In the genomic region with DNA sequence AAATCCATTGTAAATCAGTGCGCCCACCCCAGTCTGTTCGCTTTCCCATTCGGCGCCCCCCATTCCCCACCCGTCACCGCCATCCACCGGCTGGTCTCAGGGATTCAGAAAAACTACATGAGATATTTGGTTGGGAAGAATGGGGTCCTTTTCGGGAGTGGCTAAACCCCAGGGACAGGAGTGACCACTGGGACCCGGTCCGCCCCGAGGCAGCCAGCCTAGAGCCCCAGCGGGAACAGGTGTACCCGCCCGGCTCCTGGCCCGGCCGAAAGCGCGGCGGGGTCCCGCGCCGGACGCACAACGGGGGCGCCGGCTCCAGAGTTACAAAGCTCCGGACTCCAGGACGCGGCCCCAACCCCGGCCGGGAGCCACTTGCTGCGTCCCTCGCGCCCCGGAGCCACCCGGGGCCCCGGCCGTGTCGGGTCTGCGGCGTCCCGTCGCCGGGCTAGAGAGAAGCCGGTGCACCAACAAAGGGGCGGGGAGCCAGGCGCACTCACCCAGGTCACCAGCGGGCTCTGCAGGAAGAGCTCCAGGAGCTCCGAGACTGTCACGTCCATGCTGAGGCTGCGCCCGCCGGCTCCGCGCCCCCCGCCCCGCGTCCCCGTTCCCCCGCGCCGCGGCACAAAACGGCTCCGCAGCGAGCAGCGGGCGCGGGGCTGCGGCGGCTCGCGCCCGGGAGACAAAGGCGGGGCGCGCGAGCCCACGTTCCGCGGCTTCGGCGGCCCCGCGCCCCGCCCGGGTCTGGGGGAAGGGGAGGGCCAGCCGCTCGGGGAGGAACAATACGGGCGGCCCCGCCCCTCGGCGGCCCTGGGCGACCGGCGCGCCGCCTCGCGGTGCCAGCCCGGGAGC, we compare ENCODE assay signal across 2 cellular contexts.
TF ChIP-seq lines count a peak whose summit lies in the region.

A gene with protein sequence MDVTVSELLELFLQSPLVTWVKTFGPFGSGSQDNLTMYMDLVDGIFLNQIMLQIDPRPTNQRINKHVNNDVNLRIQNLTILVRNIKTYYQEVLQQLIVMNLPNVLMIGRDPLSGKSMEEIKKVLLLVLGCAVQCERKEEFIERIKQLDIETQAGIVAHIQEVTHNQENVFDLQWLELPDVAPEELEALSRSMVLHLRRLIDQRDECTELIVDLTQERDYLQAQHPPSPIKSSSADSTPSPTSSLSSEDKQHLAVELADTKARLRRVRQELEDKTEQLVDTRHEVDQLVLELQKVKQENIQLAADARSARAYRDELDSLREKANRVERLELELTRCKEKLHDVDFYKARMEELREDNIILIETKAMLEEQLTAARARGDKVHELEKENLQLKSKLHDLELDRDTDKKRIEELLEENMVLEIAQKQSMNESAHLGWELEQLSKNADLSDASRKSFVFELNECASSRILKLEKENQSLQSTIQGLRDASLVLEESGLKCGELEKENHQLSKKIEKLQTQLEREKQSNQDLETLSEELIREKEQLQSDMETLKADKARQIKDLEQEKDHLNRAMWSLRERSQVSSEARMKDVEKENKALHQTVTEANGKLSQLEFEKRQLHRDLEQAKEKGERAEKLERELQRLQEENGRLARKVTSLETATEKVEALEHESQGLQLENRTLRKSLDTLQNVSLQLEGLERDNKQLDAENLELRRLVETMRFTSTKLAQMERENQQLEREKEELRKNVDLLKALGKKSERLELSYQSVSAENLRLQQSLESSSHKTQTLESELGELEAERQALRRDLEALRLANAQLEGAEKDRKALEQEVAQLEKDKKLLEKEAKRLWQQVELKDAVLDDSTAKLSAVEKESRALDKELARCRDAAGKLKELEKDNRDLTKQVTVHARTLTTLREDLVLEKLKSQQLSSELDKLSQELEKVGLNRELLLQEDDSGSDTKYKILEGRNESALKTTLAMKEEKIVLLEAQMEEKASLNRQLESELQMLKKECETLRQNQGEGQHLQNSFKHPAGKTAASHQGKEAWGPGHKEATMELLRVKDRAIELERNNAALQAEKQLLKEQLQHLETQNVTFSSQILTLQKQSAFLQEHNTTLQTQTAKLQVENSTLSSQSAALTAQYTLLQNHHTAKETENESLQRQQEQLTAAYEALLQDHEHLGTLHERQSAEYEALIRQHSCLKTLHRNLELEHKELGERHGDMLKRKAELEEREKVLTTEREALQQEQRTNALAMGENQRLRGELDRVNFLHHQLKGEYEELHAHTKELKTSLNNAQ (N-terminal part only) (minus strand): TSS at position 687 of the 849 bp plus-strand sequence. CDS start 130 bp downstream, at position 557.

TF ChIP-seq in WTC11, 78 proteins besides CTCF, POLR2A, EP300 and RAD21 (continues in another document):
- no peak for TF ChIP-seq NFYB (CRISPR knock-in tag; conservative IDR thresholded peaks at IDR 0.05; ENCODE audit: low read depth)
- TF ChIP-seq, protein P1, sequence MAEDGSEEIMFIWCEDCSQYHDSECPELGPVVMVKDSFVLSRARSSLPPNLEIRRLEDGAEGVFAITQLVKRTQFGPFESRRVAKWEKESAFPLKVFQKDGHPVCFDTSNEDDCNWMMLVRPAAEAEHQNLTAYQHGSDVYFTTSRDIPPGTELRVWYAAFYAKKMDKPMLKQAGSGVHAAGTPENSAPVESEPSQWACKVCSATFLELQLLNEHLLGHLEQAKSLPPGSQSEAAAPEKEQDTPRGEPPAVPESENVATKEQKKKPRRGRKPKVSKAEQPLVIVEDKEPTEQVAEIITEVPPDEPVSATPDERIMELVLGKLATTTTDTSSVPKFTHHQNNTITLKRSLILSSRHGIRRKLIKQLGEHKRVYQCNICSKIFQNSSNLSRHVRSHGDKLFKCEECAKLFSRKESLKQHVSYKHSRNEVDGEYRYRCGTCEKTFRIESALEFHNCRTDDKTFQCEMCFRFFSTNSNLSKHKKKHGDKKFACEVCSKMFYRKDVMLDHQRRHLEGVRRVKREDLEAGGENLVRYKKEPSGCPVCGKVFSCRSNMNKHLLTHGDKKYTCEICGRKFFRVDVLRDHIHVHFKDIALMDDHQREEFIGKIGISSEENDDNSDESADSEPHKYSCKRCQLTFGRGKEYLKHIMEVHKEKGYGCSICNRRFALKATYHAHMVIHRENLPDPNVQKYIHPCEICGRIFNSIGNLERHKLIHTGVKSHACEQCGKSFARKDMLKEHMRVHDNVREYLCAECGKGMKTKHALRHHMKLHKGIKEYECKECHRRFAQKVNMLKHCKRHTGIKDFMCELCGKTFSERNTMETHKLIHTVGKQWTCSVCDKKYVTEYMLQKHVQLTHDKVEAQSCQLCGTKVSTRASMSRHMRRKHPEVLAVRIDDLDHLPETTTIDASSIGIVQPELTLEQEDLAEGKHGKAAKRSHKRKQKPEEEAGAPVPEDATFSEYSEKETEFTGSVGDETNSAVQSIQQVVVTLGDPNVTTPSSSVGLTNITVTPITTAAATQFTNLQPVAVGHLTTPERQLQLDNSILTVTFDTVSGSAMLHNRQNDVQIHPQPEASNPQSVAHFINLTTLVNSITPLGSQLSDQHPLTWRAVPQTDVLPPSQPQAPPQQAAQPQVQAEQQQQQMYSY (CRISPR knock-in tag; IDR thresholded peaks at IDR 0.05), result peak; percentile 67
- no peak for TF ChIP-seq RORB (CRISPR knock-in tag; IDR thresholded peaks at IDR 0.05)
- TF ChIP-seq, protein P2, sequence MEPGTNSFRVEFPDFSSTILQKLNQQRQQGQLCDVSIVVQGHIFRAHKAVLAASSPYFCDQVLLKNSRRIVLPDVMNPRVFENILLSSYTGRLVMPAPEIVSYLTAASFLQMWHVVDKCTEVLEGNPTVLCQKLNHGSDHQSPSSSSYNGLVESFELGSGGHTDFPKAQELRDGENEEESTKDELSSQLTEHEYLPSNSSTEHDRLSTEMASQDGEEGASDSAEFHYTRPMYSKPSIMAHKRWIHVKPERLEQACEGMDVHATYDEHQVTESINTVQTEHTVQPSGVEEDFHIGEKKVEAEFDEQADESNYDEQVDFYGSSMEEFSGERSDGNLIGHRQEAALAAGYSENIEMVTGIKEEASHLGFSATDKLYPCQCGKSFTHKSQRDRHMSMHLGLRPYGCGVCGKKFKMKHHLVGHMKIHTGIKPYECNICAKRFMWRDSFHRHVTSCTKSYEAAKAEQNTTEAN (CRISPR knock-in tag; IDR thresholded peaks at IDR 0.05), result 0 out of 2 replicates have a peak, but pooled peaks have one; percentile 3
- no peak for TF ChIP-seq SOX15 (CRISPR knock-in tag; IDR thresholded peaks at IDR 0.05)
- no peak for TF ChIP-seq NR1H2 (CRISPR knock-in tag; IDR thresholded peaks at IDR 0.05)
- TF ChIP-seq, protein P3, sequence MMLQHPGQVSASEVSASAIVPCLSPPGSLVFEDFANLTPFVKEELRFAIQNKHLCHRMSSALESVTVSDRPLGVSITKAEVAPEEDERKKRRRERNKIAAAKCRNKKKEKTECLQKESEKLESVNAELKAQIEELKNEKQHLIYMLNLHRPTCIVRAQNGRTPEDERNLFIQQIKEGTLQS (CRISPR knock-in tag; conservative IDR thresholded peaks at IDR 0.05), result no peak
- TF ChIP-seq, protein P4, sequence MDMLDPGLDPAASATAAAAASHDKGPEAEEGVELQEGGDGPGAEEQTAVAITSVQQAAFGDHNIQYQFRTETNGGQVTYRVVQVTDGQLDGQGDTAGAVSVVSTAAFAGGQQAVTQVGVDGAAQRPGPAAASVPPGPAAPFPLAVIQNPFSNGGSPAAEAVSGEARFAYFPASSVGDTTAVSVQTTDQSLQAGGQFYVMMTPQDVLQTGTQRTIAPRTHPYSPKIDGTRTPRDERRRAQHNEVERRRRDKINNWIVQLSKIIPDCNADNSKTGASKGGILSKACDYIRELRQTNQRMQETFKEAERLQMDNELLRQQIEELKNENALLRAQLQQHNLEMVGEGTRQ (CRISPR knock-in tag; IDR thresholded peaks at IDR 0.05), result no peak
- TF ChIP-seq MXD4 (CRISPR knock-in tag; IDR thresholded peaks at IDR 0.05; ENCODE audit: borderline replicate concordance), result no peak
- peak; percentile 54; the same call in 1 of the 2 replicates for TF ChIP-seq SP1 (CRISPR knock-in tag; conservative IDR thresholded peaks at IDR 0.05)
- peak; percentile 26; the same call in 1 of the 2 replicates for TF ChIP-seq ZNF423 (CRISPR knock-in tag; IDR thresholded peaks at IDR 0.05)

TF ChIP-seq in HepG2, 621 proteins besides CTCF, POLR2A, EP300 and RAD21 (continues in another document):
- TF ChIP-seq MED8 (CRISPR knock-in tag; IDR thresholded peaks at IDR 0.05; ENCODE audit: insufficient replicate concordance), result peak; percentile 0
- peak; percentile 29; the same call in 1 of the 2 replicates for TF ChIP-seq ZNF768 (CRISPR knock-in tag; IDR thresholded peaks at IDR 0.05)
- peak; percentile 20 for TF ChIP-seq HNRNPLL (IDR thresholded peaks at IDR 0.05; ENCODE audit: low read depth, low read length, poor library complexity, severe bottlenecking)
- 0 out of 2 replicates have a peak, but pooled peaks have one; percentile 5 for TF ChIP-seq SAFB2 (CRISPR knock-in tag; IDR thresholded peaks at IDR 0.05; ENCODE audit: borderline replicate concordance, low read depth)
- 0 out of 2 replicates have a peak, but pooled peaks have one; percentile 32 for TF ChIP-seq NFKB2 (CRISPR knock-in tag; IDR thresholded peaks at IDR 0.05; ENCODE audit: borderline replicate concordance)
- TF ChIP-seq, protein P5, sequence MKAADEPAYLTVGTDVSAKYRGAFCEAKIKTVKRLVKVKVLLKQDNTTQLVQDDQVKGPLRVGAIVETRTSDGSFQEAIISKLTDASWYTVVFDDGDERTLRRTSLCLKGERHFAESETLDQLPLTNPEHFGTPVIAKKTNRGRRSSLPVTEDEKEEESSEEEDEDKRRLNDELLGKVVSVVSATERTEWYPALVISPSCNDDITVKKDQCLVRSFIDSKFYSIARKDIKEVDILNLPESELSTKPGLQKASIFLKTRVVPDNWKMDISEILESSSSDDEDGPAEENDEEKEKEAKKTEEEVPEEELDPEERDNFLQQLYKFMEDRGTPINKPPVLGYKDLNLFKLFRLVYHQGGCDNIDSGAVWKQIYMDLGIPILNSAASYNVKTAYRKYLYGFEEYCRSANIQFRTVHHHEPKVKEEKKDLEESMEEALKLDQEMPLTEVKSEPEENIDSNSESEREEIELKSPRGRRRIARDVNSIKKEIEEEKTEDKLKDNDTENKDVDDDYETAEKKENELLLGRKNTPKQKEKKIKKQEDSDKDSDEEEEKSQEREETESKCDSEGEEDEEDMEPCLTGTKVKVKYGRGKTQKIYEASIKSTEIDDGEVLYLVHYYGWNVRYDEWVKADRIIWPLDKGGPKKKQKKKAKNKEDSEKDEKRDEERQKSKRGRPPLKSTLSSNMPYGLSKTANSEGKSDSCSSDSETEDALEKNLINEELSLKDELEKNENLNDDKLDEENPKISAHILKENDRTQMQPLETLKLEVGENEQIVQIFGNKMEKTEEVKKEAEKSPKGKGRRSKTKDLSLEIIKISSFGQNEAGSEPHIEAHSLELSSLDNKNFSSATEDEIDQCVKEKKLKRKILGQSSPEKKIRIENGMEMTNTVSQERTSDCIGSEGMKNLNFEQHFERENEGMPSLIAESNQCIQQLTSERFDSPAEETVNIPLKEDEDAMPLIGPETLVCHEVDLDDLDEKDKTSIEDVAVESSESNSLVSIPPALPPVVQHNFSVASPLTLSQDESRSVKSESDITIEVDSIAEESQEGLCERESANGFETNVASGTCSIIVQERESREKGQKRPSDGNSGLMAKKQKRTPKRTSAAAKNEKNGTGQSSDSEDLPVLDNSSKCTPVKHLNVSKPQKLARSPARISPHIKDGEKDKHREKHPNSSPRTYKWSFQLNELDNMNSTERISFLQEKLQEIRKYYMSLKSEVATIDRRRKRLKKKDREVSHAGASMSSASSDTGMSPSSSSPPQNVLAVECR (CRISPR knock-in tag; IDR thresholded peaks at IDR 0.05; ENCODE audit: borderline replicate concordance), result peak; percentile 33; the same call in 1 of the 2 replicates
- TF ChIP-seq SIN3A (IDR thresholded peaks at IDR 0.05; ENCODE audit: borderline replicate concordance, low read depth, low read length), result peak; percentile 15; the same call in 1 of the 2 replicates
- TF ChIP-seq CEBPG (CRISPR knock-in tag; IDR thresholded peaks at IDR 0.05), result no peak
- peak; percentile 83 for TF ChIP-seq ZNF777 (CRISPR knock-in tag; IDR thresholded peaks at IDR 0.05)
- TF ChIP-seq, protein P1 (CRISPR knock-in tag; IDR thresholded peaks at IDR 0.05), result peak; percentile 48; the same call in 1 of the 2 replicates
- TF ChIP-seq, protein P6, sequence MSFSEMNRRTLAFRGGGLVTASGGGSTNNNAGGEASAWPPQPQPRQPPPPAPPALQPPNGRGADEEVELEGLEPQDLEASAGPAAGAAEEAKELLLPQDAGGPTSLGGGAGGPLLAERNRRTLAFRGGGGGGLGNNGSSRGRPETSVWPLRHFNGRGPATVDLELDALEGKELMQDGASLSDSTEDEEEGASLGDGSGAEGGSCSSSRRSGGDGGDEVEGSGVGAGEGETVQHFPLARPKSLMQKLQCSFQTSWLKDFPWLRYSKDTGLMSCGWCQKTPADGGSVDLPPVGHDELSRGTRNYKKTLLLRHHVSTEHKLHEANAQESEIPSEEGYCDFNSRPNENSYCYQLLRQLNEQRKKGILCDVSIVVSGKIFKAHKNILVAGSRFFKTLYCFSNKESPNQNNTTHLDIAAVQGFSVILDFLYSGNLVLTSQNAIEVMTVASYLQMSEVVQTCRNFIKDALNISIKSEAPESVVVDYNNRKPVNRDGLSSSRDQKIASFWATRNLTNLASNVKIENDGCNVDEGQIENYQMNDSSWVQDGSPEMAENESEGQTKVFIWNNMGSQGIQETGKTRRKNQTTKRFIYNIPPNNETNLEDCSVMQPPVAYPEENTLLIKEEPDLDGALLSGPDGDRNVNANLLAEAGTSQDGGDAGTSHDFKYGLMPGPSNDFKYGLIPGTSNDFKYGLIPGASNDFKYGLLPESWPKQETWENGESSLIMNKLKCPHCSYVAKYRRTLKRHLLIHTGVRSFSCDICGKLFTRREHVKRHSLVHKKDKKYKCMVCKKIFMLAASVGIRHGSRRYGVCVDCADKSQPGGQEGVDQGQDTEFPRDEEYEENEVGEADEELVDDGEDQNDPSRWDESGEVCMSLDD (CRISPR knock-in tag; IDR thresholded peaks at IDR 0.05; ENCODE audit: borderline replicate concordance), result 0 out of 2 replicates have a peak, but pooled peaks have one; percentile 45
- TF ChIP-seq MAZ (IDR thresholded peaks at IDR 0.05; ENCODE audit: borderline replicate concordance, low read depth, low read length), result peak; percentile 53; the same call in 1 of the 2 replicates
- TF ChIP-seq MAZ (CRISPR knock-in tag; IDR thresholded peaks at IDR 0.05; ENCODE audit: low read depth), result no peak; the same call in 1 of the 2 replicates
- TF ChIP-seq SIN3B (IDR thresholded peaks at IDR 0.05; ENCODE audit: low read length), result no peak
- TF ChIP-seq MED1 (CRISPR knock-in tag; IDR thresholded peaks at IDR 0.05), result 0 out of 2 replicates have a peak, but pooled peaks have one; percentile 14
- TF ChIP-seq EHMT2 (IDR thresholded peaks at IDR 0.05; ENCODE audit: borderline replicate concordance, low read depth, low read length), result no peak
